Comparison of ENCODE assay signal across 8 cellular contexts in the genomic region with DNA sequence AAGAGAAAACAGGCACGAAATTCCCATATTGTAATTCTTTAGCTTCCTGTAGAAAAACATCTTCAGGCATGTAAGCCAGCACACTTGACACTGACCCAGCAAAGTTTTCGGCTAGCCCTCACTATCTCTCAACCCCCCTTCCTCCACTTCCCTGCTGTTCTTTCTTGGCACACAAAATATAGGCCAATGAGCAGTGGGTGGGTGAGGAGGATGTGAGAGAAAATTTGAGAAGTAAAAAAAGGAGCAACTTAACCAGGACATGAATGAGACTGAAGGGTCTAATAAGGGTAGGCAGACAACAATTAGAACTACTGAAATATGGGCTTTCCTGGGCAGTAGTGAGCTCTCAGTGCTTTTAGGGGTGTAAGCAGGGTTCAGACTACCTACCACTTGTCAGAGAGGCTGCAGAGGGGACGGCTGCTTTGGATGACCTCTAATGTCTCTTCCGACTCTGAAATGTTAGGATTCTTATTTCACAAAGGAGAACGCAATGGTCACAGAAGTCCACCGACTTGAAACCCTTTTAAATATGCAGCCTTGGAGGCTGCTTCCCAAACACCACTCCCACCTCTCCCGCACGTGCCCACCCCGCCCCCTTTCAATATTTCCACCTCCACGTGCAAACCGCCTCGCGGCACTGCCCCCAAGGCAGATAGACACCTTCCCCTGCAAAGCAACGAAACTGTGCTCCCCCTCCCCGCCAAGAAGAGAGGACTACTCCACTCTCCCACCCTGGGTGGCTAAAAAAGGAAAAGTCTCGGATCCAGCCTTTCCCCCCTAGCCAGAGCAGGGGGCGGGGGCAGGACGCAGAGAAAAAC. TPM values are rescaled to one million over a fixed set of nuclear protein-coding genes. Genes with fewer than 3 reads are reported as not detected.
A peak's percentile ranks its signal among the peaks of the same experiment; 100 is the strongest.
DNase-seq lines count a peak whose midpoint lies in the region; ATAC-seq and FAIRE-seq lines count a peak whose summit lies in the region.

No MANE protein-coding gene starts in this region.

- H3K4me3 ChIP-seq in Jurkat, Clone E6-1 (ENCODE audit: low read length) = peak overlapping the region; percentile 58

- DNase-seq in D341Med (ENCODE audit: low spot score) (peak; percentile 64), left cardiac atrium (peak; percentile 40), putamen (ENCODE audit: low spot score) (peak; percentile 24), kidney tubule cell (ENCODE audit: low spot score) (no peak), RCC 7860 (ENCODE audit: low spot score) (no peak)
- DNase-seq in Jurkat, Clone E6-1 (ENCODE audit: low read depth, low spot score) = no peak
- peak; percentile 29 to 33 for DNase-seq in activated T-cell treated with anti-CD3 and anti-CD28 coated beads, Interleukin-2, amount 50 U/mL, for 48 hours

- no peak for FAIRE-seq in RCC 7860 (lab: Jason Lieb, UNC)

- ATAC-seq in left cardiac atrium (no peak), HG03439 (IDR thresholded peaks at IDR 0.05; ENCODE audit: unreplicated experiment) (no peak)

- intact Hi-C loops in left cardiac atrium (cut with DNase I) = no loop called here

RNA-seq across cellular contexts. Expression of gene MBTD1, which starts 0.9 kb away (rescaled TPM):
- polyA plus RNA-seq in Jurkat, Clone E6-1 (2012; ENCODE audit: insufficient read depth, insufficient read length) = 16.3 TPM
- 1 to 10 TPM; 6.4 to 6.6 TPM for total RNA-seq in left cardiac atrium

RNA-seq across cellular contexts. Expression of gene UTP18, which starts 1.4 kb away (rescaled TPM):
- polyA plus RNA-seq in Jurkat, Clone E6-1 (2012; ENCODE audit: insufficient read depth, insufficient read length) = 96.4 TPM
- 10 to 100 TPM; 10.2 to 18.6 TPM for total RNA-seq in left cardiac atrium

Comparison
In these comparisons a context has a peak if more than half of its experiments do, and no peak if none do; other contexts are left out.
1. DNase-seq: peak in D341Med (single experiment), activated T-cell treated with anti-CD3 and anti-CD28 coated beads, Interleukin-2, amount 50 U/mL, for 48 hours (2 of 2), left cardiac atrium (single experiment) and putamen (single experiment); none in Jurkat, Clone E6-1 (single experiment), kidney tubule cell (single experiment) and RCC 7860 (single experiment).